Comparison of ENCODE assay signal across 8 cellular contexts in the genomic region with DNA sequence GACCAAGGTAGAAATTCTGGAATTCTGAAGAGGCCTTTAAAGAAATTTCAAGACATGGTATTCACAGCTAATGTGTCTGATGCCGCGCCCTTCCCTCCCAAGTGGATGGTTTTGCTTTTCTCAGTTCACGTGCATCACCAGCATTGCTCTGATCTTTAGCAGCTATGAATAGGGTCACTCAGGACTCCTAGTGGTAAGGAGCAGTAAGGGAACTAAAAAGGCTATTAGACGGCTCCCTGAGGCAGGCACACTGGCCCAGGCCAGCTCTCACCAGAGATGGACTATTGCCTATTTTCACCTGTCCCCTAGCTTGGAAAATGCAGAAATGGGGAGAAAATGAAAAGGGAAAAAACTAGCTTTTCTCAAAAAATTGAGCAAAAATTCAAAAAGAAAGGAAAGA.
DNase-seq lines count a peak whose midpoint lies in the region; ATAC-seq, FAIRE-seq and TF ChIP-seq lines count a peak whose summit lies in the region.

No MANE protein-coding gene starts in this region.

- DNase-seq in D341Med (ENCODE audit: low spot score) (peak; percentile 60), K562 (ENCODE audit: extremely low read depth in 1 of 4, low spot score in 3 of 4) (peak; percentile 25 to 46 (median 32)), retinal pigment epithelial cell (ENCODE audit: low read depth) (no peak), vagina (ENCODE audit: extremely low spot score in 2 of 2) (no peak)
- no peak for DNase-seq in stimulated activated naive CD4-positive, alpha-beta T cell treated with Interleukin-2 at 50 U/mL for 16 hours (lab: John Stamatoyannopoulos, UW)

- H3K27ac ChIP-seq in K562 (ENCODE audit: extremely low read depth, low read depth, low read length) (no peak overlapping the region), vagina (no peak overlapping the region)

- TF ChIP-seq EP300 in K562 (IDR thresholded peaks at IDR 0.05; ENCODE audit: low read length): no peak

- no peak overlapping the region for H3K4me3 ChIP-seq in K562
- no peak overlapping the region for H3K4me3 ChIP-seq in retinal pigment epithelial cell (ENCODE audit: low read length)
- no peak overlapping the region for H3K4me3 ChIP-seq in vagina

- in situ Hi-C loops in K562 (cut with MboI): loop anchor here (10.0 kb wide), 1 partner anchor 514 kb away; no protein-coding TSS in a partner anchor

- intact Hi-C loops in K562 (cut with micrococcal nuclease) (loop anchor here (2.0 to 5.0 kb wide), 2 partner anchors 452 to 514 kb away; no protein-coding TSS in a partner anchor), vagina (cut with DNase I) (no loop called here)

- CTCF ChIA-PET in K562 (lab: Yijun Ruan, JAX; ENCODE audit: low intra/inter-chr PET ratio): no interaction called here

- POLR2A ChIA-PET in K562 (lab: Yijun Ruan, JAX): no interaction called here

- 0% methylated on average over 4 of the region's 4 CpGs for WGBS in K562 (ENCODE audit: insufficient coverage, low coverage, missing lambda C conversion rate)

- H3K4me2 ChIP-seq in K562 (ENCODE audit: insufficient read depth, low read length): no peak overlapping the region

- peak; percentile 86 for FAIRE-seq in K562 (lab: Jason Lieb, UNC)

- BruUV-seq in K562 (replicated peaks; lab: Mats Ljungman, UMichigan): no TSS peak

- peak; percentile 33 to 46 for TF ChIP-seq RAD21 in K562 (CRISPR knock-in tag; conservative IDR thresholded peaks at IDR 0.05 in 1 of 2, IDR thresholded peaks at IDR 0.05 in 1 of 2)

- no peaks in the 10 kb centered on the region for H4K20me1 ChIP-seq in K562 (replicated peaks; ENCODE audit: control insufficient read depth, insufficient read depth, low read length)

- ATAC-seq in GM19324 (IDR thresholded peaks at IDR 0.05; ENCODE audit: low FRiP score, unreplicated experiment) (peak; percentile 73), HG03571 (IDR thresholded peaks at IDR 0.05; ENCODE audit: unreplicated experiment) (peak; percentile 80), K562 (peak; percentile 98), HG03280 (IDR thresholded peaks at IDR 0.05; ENCODE audit: unreplicated experiment) (no peak)

- H3K9me3 ChIP-seq in K562 (replicated peaks; ENCODE audit: control insufficient read depth, insufficient read depth, low read depth, low read length) (no peaks in the 10 kb centered on the region), vagina (no peaks in the 10 kb centered on the region)

- H3K4me1 ChIP-seq in K562 (replicated peaks in 1 of 2; ENCODE audit: control insufficient read depth in 2 of 2, insufficient read depth in 2 of 2, low read length in 2 of 2) (no peaks in the 10 kb centered on the region), vagina (no peaks in the 10 kb centered on the region)

- H3K79me2 ChIP-seq in K562 (ENCODE audit: control insufficient read depth, insufficient read depth, low read length): no peaks in the 10 kb centered on the region

- TF ChIP-seq CTCF in K562 (IDR thresholded peaks at IDR 0.05 in 2 of 3, conservative IDR thresholded peaks at IDR 0.05 in 1 of 3; ENCODE audit: insufficient read depth in 2 of 3, low read depth in 1 of 3, low read length in 3 of 3) (peak; percentile 57 to 61 (median 58)), retinal pigment epithelial cell (conservative IDR thresholded peaks at IDR 0.05; ENCODE audit: low read depth, low read length) (peak; percentile 51), vagina (IDR thresholded peaks at IDR 0.05) (no peak)

- no peaks in the 10 kb centered on the region for H3K36me3 ChIP-seq in K562 (ENCODE audit: control insufficient read depth, insufficient read depth, low read length)
- no peaks in the 10 kb centered on the region for H3K36me3 ChIP-seq in vagina

- H2AFZ ChIP-seq in K562 (ENCODE audit: low read depth, low read length): no peak overlapping the region

- H3K9me1 ChIP-seq in K562 (ENCODE audit: control insufficient read depth, insufficient read depth, low read length): no peaks in the 10 kb centered on the region

- no peak for TF ChIP-seq POLR2A in K562 (conservative IDR thresholded peaks at IDR 0.05)
- no peak for TF ChIP-seq POLR2A in vagina (IDR thresholded peaks at IDR 0.05)

- H3K9ac ChIP-seq in K562 (ENCODE audit: insufficient read depth in 1 of 2, low read depth in 2 of 2, low read length in 2 of 2): no peak overlapping the region

- H3K27me3 ChIP-seq in K562 (ENCODE audit: control insufficient read depth in 2 of 2, insufficient read depth in 2 of 2, low read length in 2 of 2) (peaks cover 0 to 11% of the 10 kb centered on the region in 2 experiments; a peak in 3 of 5 replicates), vagina (no peaks in the 10 kb centered on the region)

TF ChIP-seq in K562, 482 proteins besides CTCF, POLR2A, EP300 and RAD21:
- 0 out of 4 replicates have a peak, but pooled peaks of 1 of the 2 experiments have one; percentile 24 for TF ChIP-seq RCOR1 (IDR thresholded peaks at IDR 0.05; ENCODE audit: borderline replicate concordance in 1 of 2, low read depth in 2 of 2, low read length in 2 of 2)
- TF ChIP-seq BHLHE40 (IDR thresholded peaks at IDR 0.05; ENCODE audit: low read length): peak; percentile 86
- TF ChIP-seq, protein P1, sequence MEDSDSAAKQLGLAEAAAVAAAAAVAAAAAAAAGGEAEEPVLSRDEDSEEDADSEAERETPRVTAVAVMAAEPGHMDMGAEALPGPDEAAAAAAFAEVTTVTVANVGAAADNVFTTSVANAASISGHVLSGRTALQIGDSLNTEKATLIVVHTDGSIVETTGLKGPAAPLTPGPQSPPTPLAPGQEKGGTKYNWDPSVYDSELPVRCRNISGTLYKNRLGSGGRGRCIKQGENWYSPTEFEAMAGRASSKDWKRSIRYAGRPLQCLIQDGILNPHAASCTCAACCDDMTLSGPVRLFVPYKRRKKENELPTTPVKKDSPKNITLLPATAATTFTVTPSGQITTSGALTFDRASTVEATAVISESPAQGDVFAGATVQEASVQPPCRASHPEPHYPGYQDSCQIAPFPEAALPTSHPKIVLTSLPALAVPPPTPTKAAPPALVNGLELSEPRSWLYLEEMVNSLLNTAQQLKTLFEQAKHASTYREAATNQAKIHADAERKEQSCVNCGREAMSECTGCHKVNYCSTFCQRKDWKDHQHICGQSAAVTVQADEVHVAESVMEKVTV (CRISPR knock-in tag; IDR thresholded peaks at IDR 0.05): 0 out of 2 replicates have a peak, but pooled peaks have one; percentile 14
- no peak for TF ChIP-seq CHCHD3 (CRISPR knock-in tag; IDR thresholded peaks at IDR 0.05)
- no peak for TF ChIP-seq HOMEZ (CRISPR knock-in tag; IDR thresholded peaks at IDR 0.05)
- TF ChIP-seq SMC3 (conservative IDR thresholded peaks at IDR 0.05; ENCODE audit: insufficient read depth, low read depth, low read length): peak; percentile 50
TF ChIP-seq in K562: peak in this region for 4.

Comparison
In these comparisons a context has a peak if more than half of its experiments do, and no peak if none do; other contexts are left out.
1. DNase-seq: peak in D341Med (single experiment) and K562 (4 of 4); none in retinal pigment epithelial cell (single experiment), stimulated activated naive CD4-positive, alpha-beta T cell treated with Interleukin-2 at 50 U/mL for 16 hours (single experiment) and vagina (0 of 2).
2. CTCF ChIP-seq: peak in K562 (3 of 3) and retinal pigment epithelial cell (single experiment); none in vagina (0 of 3).